ENCODE assay signal across 30 cellular contexts in the genomic region with DNA sequence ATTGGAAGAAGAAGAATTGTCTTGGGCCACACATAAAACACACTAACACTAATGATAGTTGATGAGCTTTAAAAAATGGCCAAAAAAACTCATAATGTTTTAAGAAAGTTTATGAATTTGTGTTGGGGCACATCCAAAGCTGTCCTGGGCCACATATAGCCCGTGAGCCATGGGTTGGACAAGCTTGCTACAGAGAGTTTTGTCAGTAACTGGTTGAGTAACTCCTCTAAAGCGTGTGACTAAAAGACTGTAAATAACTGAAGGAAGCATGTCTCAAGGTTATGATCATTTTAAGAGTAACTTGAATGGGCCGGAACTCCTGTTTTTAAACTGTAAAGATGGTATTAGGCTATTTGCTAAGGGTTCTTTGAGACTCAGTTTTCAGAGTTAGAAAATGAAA.
A peak's percentile ranks its signal among the peaks of the same experiment; 100 is the strongest.
DNase-seq lines count a peak whose midpoint lies in the region; ATAC-seq, FAIRE-seq and TF ChIP-seq lines count a peak whose summit lies in the region.
"Had no signal": no experiment of that assay in that cellular context is flagged by ENCODE, and none has a peak within 500 bp of the region (broad histone marks: within the 10 kb centered on the region; RNA-seq: fewer than 3 reads in every experiment).

No MANE protein-coding gene starts in this region.

- H3K4me3 Mint-ChIP-seq in MCF 10A (ENCODE audit: unreplicated experiment) (no peak overlapping the region), osteocyte (ENCODE audit: unreplicated experiment) (no peak overlapping the region)
- H3K4me3 Mint-ChIP-seq in natural killer cell treated with Interleukin-12 subunit alpha and Interleukin-12 subunit beta and Interleukin-15 and Interleukin-18, amount 100 ng/mL, for 72 hours = no peak overlapping the region
- no peak overlapping the region for H3K4me3 Mint-ChIP-seq in activated CD4-positive, alpha-beta memory T cell treated with anti-CD3 and anti-CD28 coated beads, Interleukin-2, amount 10 ng/mL, durations not matched to agents 7 days and 5 days
- H3K4me3 Mint-ChIP-seq: CD14-positive monocyte; CD8-positive, alpha-beta memory T cell had no signal

- H3K36me3 Mint-ChIP-seq in MCF 10A (ENCODE audit: insufficient read depth, unreplicated experiment) = peaks cover 83% of the 10 kb centered on the region
- peaks cover 58% of the 10 kb centered on the region for H3K36me3 Mint-ChIP-seq in osteocyte (ENCODE audit: unreplicated experiment)
- no peaks in the 10 kb centered on the region for H3K36me3 Mint-ChIP-seq in natural killer cell treated with Interleukin-12 subunit alpha and Interleukin-12 subunit beta and Interleukin-15 and Interleukin-18, amount 100 ng/mL, for 72 hours
- no peaks in the 10 kb centered on the region for H3K36me3 Mint-ChIP-seq in activated CD4-positive, alpha-beta memory T cell treated with anti-CD3 and anti-CD28 coated beads, Interleukin-2, amount 10 ng/mL, durations not matched to agents 7 days and 5 days (ENCODE audit: low read depth)
- H3K36me3 Mint-ChIP-seq: CD8-positive, alpha-beta memory T cell had no signal

- H3K4me3 ChIP-seq in breast epithelium (no peak overlapping the region), fibroblast of mammary gland (ENCODE audit: control insufficient read depth, low read depth, low read length) (no peak overlapping the region)
- H3K4me3 ChIP-seq: GM12878 had no signal

- no peak for FAIRE-seq in GM12891 (lab: Jason Lieb, UNC)
- FAIRE-seq: GM12878, H1 had no signal

- H3K4me1 Mint-ChIP-seq in MCF 10A (ENCODE audit: insufficient read depth, unreplicated experiment) (no peaks in the 10 kb centered on the region), osteocyte (ENCODE audit: unreplicated experiment) (peaks cover 58% of the 10 kb centered on the region)
- H3K4me1 Mint-ChIP-seq in natural killer cell treated with Interleukin-12 subunit alpha and Interleukin-12 subunit beta and Interleukin-15 and Interleukin-18, amount 100 ng/mL, for 72 hours (ENCODE audit: low read depth in 2 of 2) = no peaks in the 10 kb centered on the region
- no peaks in the 10 kb centered on the region for H3K4me1 Mint-ChIP-seq in activated CD4-positive, alpha-beta memory T cell treated with anti-CD3 and anti-CD28 coated beads, Interleukin-2, amount 10 ng/mL, durations not matched to agents 7 days and 5 days
- H3K4me1 Mint-ChIP-seq: CD8-positive, alpha-beta memory T cell had no signal

- H3K27me3 ChIP-seq in breast epithelium = no peaks in the 10 kb centered on the region
- H3K27me3 ChIP-seq: BE2C had no signal

- CTCF ChIA-PET in MCF 10A (lab: Yijun Ruan, JAX) = interaction anchor here (0.6 kb wide), 2 partner anchors 75 to 155 kb away, joined by 3 to 4 read pairs; no protein-coding TSS in a partner anchor
- CTCF ChIA-PET in activated CD4-positive, alpha-beta memory T cell treated with anti-CD3 and anti-CD28 coated beads, Interleukin-2, amount 10 ng/mL, durations not matched to agents 7 days and 5 days (lab: Charles Lee) = no interaction called here

- H3K27ac Mint-ChIP-seq in MCF 10A (ENCODE audit: low read depth, unreplicated experiment) = no peak overlapping the region
- H3K27ac Mint-ChIP-seq in osteocyte (ENCODE audit: unreplicated experiment) = peak overlapping the region; percentile 95
- H3K27ac Mint-ChIP-seq in natural killer cell treated with Interleukin-12 subunit alpha and Interleukin-12 subunit beta and Interleukin-15 and Interleukin-18, amount 100 ng/mL, for 72 hours = no peak overlapping the region
- H3K27ac Mint-ChIP-seq in activated CD4-positive, alpha-beta memory T cell treated with anti-CD3 and anti-CD28 coated beads, Interleukin-2, amount 10 ng/mL, durations not matched to agents 7 days and 5 days = no peak overlapping the region
- H3K27ac Mint-ChIP-seq: CD14-positive monocyte; CD8-positive, alpha-beta memory T cell had no signal

- H3K9me3 Mint-ChIP-seq in MCF 10A (ENCODE audit: unreplicated experiment) (no peaks in the 10 kb centered on the region), osteocyte (ENCODE audit: unreplicated experiment) (no peaks in the 10 kb centered on the region)
- H3K9me3 Mint-ChIP-seq in natural killer cell treated with Interleukin-12 subunit alpha and Interleukin-12 subunit beta and Interleukin-15 and Interleukin-18, amount 100 ng/mL, for 72 hours = no peaks in the 10 kb centered on the region
- H3K9me3 Mint-ChIP-seq in activated CD4-positive, alpha-beta memory T cell treated with anti-CD3 and anti-CD28 coated beads, Interleukin-2, amount 10 ng/mL, durations not matched to agents 7 days and 5 days = peaks cover 11% of the 10 kb centered on the region

- ATAC-seq in natural killer cell treated with Interleukin-12 subunit alpha and Interleukin-12 subunit beta and Interleukin-15 and Interleukin-18, amount 100 ng/mL, for 72 hours = no peak
- ATAC-seq: Panc1 had no signal

- peaks cover 0 to 5% of the 10 kb centered on the region in 2 donors for H3K9me3 ChIP-seq in breast epithelium
- H3K9me3 ChIP-seq: BE2C had no signal

- DNase-seq in MCF 10A (ENCODE audit: unreplicated experiment) = peak; percentile 9
- DNase-seq in breast epithelium (ENCODE audit: low spot score in 2 of 2) = no peak
- peak; percentile 53 for DNase-seq in fibroblast of mammary gland (ENCODE audit: low read depth)
- no peak for DNase-seq in osteocyte (ENCODE audit: extremely low spot score, unreplicated experiment)
- no peak for DNase-seq in natural killer cell treated with Interleukin-12 subunit alpha and Interleukin-12 subunit beta and Interleukin-15 and Interleukin-18, amount 100 ng/mL, for 72 hours (ENCODE audit: low spot score)
- DNase-seq in GM12891 (ENCODE audit: insufficient read length, low spot score) = no peak
- no peak for DNase-seq in activated CD4-positive, alpha-beta memory T cell treated with anti-CD3 and anti-CD28 coated beads, Interleukin-2, amount 10 ng/mL, durations not matched to agents 7 days and 5 days
- DNase-seq in NCI-H446 (lab: John Stamatoyannopoulos, UW) = no peak
- DNase-seq: 8988T; ACHN; BE2C; CD8-positive, alpha-beta memory T cell; DMS 273 treated with DMSO at 0.1 percent for 48 hours; DMS79; EL; GDM1; HCEC 1CT; NCI-H1105 treated with DMSO at 0.1 percent for 48 hours; NCI-H1694; NCI-H2081; NCI-H2227 treated with DMSO at 0.1 percent for 48 hours; NCI-H510A; NCI-H69; SHP77 had no signal

- TF ChIP-seq CTCF in MCF 10A (IDR thresholded peaks at IDR 0.05; ENCODE audit: unreplicated experiment) = no peak
- no peak for TF ChIP-seq CTCF in breast epithelium (IDR thresholded peaks at IDR 0.05)
- no peak for TF ChIP-seq CTCF in fibroblast of mammary gland (conservative IDR thresholded peaks at IDR 0.05; ENCODE audit: control insufficient read depth, insufficient read depth, low read depth, low read length)
- no peak for TF ChIP-seq CTCF in osteocyte (IDR thresholded peaks at IDR 0.05)

- no TSS peak for BruUV-seq in MCF 10A (replicated peaks; lab: Mats Ljungman, UMichigan)

- intact Hi-C loops in MCF 10A (cut with micrococcal nuclease) (no loop called here), breast epithelium (cut with DNase I; ENCODE audit: low total_unique reads) (no loop called here)

- TF ChIP-seq POLR2A in breast epithelium (IDR thresholded peaks at IDR 0.05) (no peak), GM12891 (IDR thresholded peaks at IDR 0.05; ENCODE audit: low read depth, low read length) (no peak)

- H3K4me1 ChIP-seq in breast epithelium = no peaks in the 10 kb centered on the region
- H3K4me1 ChIP-seq: BE2C had no signal

- no peaks in the 10 kb centered on the region for H3K36me3 ChIP-seq in breast epithelium
- H3K36me3 ChIP-seq: BE2C had no signal

- H3K27ac ChIP-seq in breast epithelium = no peak overlapping the region
- H3K27ac ChIP-seq: HL-60, RWPE1 had no signal

- H3K27me3 Mint-ChIP-seq in MCF 10A (ENCODE audit: insufficient read depth, unreplicated experiment) (no peaks in the 10 kb centered on the region), osteocyte (ENCODE audit: unreplicated experiment) (no peaks in the 10 kb centered on the region)
- no peaks in the 10 kb centered on the region for H3K27me3 Mint-ChIP-seq in natural killer cell treated with Interleukin-12 subunit alpha and Interleukin-12 subunit beta and Interleukin-15 and Interleukin-18, amount 100 ng/mL, for 72 hours
- no peaks in the 10 kb centered on the region for H3K27me3 Mint-ChIP-seq in activated CD4-positive, alpha-beta memory T cell treated with anti-CD3 and anti-CD28 coated beads, Interleukin-2, amount 10 ng/mL, durations not matched to agents 7 days and 5 days

- POLR2A ChIA-PET in MCF 10A (lab: Yijun Ruan, JAX) = interaction anchor here (1.1 kb wide), 2 partner anchors 9 to 39 kb away, joined by 3 to 4 read pairs; no protein-coding TSS in a partner anchor
- POLR2A ChIA-PET in activated CD4-positive, alpha-beta memory T cell treated with anti-CD3 and anti-CD28 coated beads, Interleukin-2, amount 10 ng/mL, durations not matched to agents 7 days and 5 days (lab: Charles Lee) = no interaction called here

TF ChIP-seq in GM12891, 5 proteins besides CTCF, POLR2A, EP300 and RAD21:
- TF ChIP-seq POU2F2 (IDR thresholded peaks at IDR 0.05; ENCODE audit: low read depth, low read length) (no peak), TAF1 (IDR thresholded peaks at IDR 0.05; ENCODE audit: low read depth, low read length) (no peak), POLR2AphosphoS5 (IDR thresholded peaks at IDR 0.05; ENCODE audit: low read depth, low read length) (no peak), SPI1 (IDR thresholded peaks at IDR 0.05; ENCODE audit: low read depth, low read length) (no peak), PAX5 (IDR thresholded peaks at IDR 0.05; ENCODE audit: insufficient read depth, low read length, severe bottlenecking) (no peak)

Comparison
In these comparisons a context has a peak if more than half of its experiments do, and no peak if none do; other contexts are left out.
1. DNase-seq: peak in MCF 10A (single experiment) and fibroblast of mammary gland (single experiment); none in breast epithelium (0 of 2), osteocyte (single experiment), natural killer cell treated with Interleukin-12 subunit alpha and Interleukin-12 subunit beta and Interleukin-15 and Interleukin-18, amount 100 ng/mL, for 72 hours (single experiment), GM12891 (single experiment), activated CD4-positive, alpha-beta memory T cell treated with anti-CD3 and anti-CD28 coated beads, Interleukin-2, amount 10 ng/mL, durations not matched to agents 7 days and 5 days (single experiment) and NCI-H446 (0 of 2).